In genomic region chr2:134795765-134796164, GRCh38 we compare ENCODE assay signal across 9 cellular contexts. TPM values are rescaled to one million over a fixed set of nuclear protein-coding genes. Genes with fewer than 3 reads are reported as not detected.
"Had no signal": no experiment of that assay in that cellular context is flagged by ENCODE, and none has a peak within 500 bp of the region (broad histone marks: within the 10 kb centered on the region; RNA-seq: fewer than 3 reads in every experiment).

No MANE protein-coding gene starts in this region.

- H3K27ac ChIP-seq: GM23248 had no signal

- H3K4me3 ChIP-seq: GM23248, K562 had no signal

- H3K9me3 Mint-ChIP-seq: H9 had no signal

- FAIRE-seq: H1, H54, HTR-8/SVneo, K562 had no signal

- H3K4me3 Mint-ChIP-seq: H9 had no signal

- H3K4me1 Mint-ChIP-seq: H9 had no signal

- ATAC-seq: K562 had no signal

- DNase-seq: GM23248, H9, HCEC 1CT, IMR-90 had no signal

RNA-seq across cellular contexts. Expression of gene ACMSD, which starts 42.7 kb away (rescaled TPM):
- total RNA-seq: GM23248, H1, H9, HT-29, IMR-90, K562 had no signal
